Comparison of ENCODE assay signal across 9 cellular contexts in the genomic region with DNA sequence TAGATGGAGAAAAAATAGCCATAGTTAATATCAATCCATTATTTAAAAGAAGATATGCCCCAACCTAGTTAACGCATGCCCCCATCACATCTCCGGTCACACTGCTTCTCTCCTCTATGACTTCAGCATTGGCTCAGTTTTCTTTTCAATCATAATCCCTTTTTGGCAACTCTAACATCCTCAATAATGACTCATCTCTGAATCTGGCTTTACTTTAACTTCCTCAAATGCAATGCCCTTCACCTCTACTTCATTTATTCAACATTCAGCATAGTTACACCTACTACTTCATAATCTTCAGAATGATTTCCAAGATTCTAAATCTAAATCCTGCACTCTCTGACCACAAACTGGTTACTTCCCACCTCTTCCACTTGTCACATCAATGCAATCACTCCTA.
DNase-seq lines count a peak whose midpoint lies in the region; ATAC-seq and TF ChIP-seq lines count a peak whose summit lies in the region.
"Had no signal": no experiment of that assay in that cellular context is flagged by ENCODE, and none has a peak within 500 bp of the region (broad histone marks: within the 10 kb centered on the region; RNA-seq: fewer than 3 reads in every experiment).

No MANE protein-coding gene starts in this region.

- no peak for TF ChIP-seq EP300 in SK-N-SH (IDR thresholded peaks at IDR 0.05; ENCODE audit: borderline replicate concordance in 1 of 2, low read depth in 1 of 2, low read length in 1 of 2)

- CTCF ChIA-PET in SK-N-SH (lab: Yijun Ruan, JAX) = no interaction called here
- CTCF ChIA-PET in CD8-positive, alpha-beta T cell (lab: Charles Lee) = no interaction called here

- ATAC-seq in GM19467 (IDR thresholded peaks at IDR 0.05; ENCODE audit: unreplicated experiment) = peak; percentile 99
- peak; percentile 99 for ATAC-seq in HG03095 (IDR thresholded peaks at IDR 0.05; ENCODE audit: unreplicated experiment)
- ATAC-seq in CD8-positive, alpha-beta T cell = no peak

- no peak overlapping the region for H3K4me3 ChIP-seq in SK-N-SH (ENCODE audit: low read depth in 2 of 2, low read length in 1 of 2)
- no peak overlapping the region for H3K4me3 ChIP-seq in vagina
- H3K4me3 ChIP-seq in CD8-positive, alpha-beta T cell (ENCODE audit: low read depth, low read length) = no peak overlapping the region

- DNase-seq in ELR (ENCODE audit: low read depth) (peak; percentile 16), SK-N-SH (no peak), vagina (ENCODE audit: extremely low spot score in 2 of 2) (no peak), NCI-H2107 (lab: John Stamatoyannopoulos, UW) (no peak), kidney glomerular epithelial cell (lab: John Stamatoyannopoulos, UW) (no peak)
- no peak for DNase-seq in CD8-positive, alpha-beta T cell
- DNase-seq: BE2C had no signal

- TF ChIP-seq RAD21 in SK-N-SH (IDR thresholded peaks at IDR 0.05; ENCODE audit: low read length) = no peak

- no peaks in the 10 kb centered on the region for H4K20me1 ChIP-seq in SK-N-SH (ENCODE audit: insufficient read depth)

- no peaks in the 10 kb centered on the region for H3K27me3 ChIP-seq in SK-N-SH (ENCODE audit: insufficient read depth)
- H3K27me3 ChIP-seq in vagina = no peaks in the 10 kb centered on the region
- no peaks in the 10 kb centered on the region for H3K27me3 ChIP-seq in CD8-positive, alpha-beta T cell (ENCODE audit: insufficient read depth, low read length)
- H3K27me3 ChIP-seq: BE2C had no signal

- no peaks in the 10 kb centered on the region for H3K36me3 Mint-ChIP-seq in CD8-positive, alpha-beta T cell

- H3K9me3 Mint-ChIP-seq in CD8-positive, alpha-beta T cell = peaks cover 1% of the 10 kb centered on the region

- no peak overlapping the region for H3K27ac Mint-ChIP-seq in CD8-positive, alpha-beta T cell

- no peaks in the 10 kb centered on the region for H3K9me3 ChIP-seq in SK-N-SH
- no peaks in the 10 kb centered on the region for H3K9me3 ChIP-seq in vagina
- H3K9me3 ChIP-seq in CD8-positive, alpha-beta T cell (ENCODE audit: low read length) = no peaks in the 10 kb centered on the region
- H3K9me3 ChIP-seq: BE2C had no signal

- H3K36me3 ChIP-seq in SK-N-SH (replicated peaks in 1 of 2; ENCODE audit: control insufficient read depth in 1 of 2, insufficient read depth in 2 of 2, low read length in 1 of 2) (no peaks in the 10 kb centered on the region), vagina (no peaks in the 10 kb centered on the region)
- H3K36me3 ChIP-seq in CD8-positive, alpha-beta T cell (ENCODE audit: insufficient read depth, low read length) = no peaks in the 10 kb centered on the region
- H3K36me3 ChIP-seq: BE2C had no signal

- intact Hi-C loops in vagina (cut with DNase I) = no loop called here
- intact Hi-C loops in CD8-positive, alpha-beta T cell (cut with DNase I, micrococcal nuclease) = no loop called here

- TF ChIP-seq CTCF in SK-N-SH (IDR thresholded peaks at IDR 0.05) (no peak), vagina (IDR thresholded peaks at IDR 0.05) (no peak)
- no peak for TF ChIP-seq CTCF in CD8-positive, alpha-beta T cell (IDR thresholded peaks at IDR 0.05)

- POLR2A ChIA-PET in SK-N-SH (lab: Yijun Ruan, JAX) = no interaction called here
- POLR2A ChIA-PET in CD8-positive, alpha-beta T cell (lab: Charles Lee) = no interaction called here

- H3K79me2 ChIP-seq in SK-N-SH (ENCODE audit: insufficient read depth) = no peaks in the 10 kb centered on the region

- H3K9ac ChIP-seq in SK-N-SH = no peak overlapping the region

- H3K4me1 Mint-ChIP-seq in CD8-positive, alpha-beta T cell (ENCODE audit: low read depth) = no peaks in the 10 kb centered on the region

- H3K9me2 ChIP-seq in SK-N-SH = no peaks in the 10 kb centered on the region

- 78% methylated on average over 2 of the region's 2 CpGs for WGBS in SK-N-SH (ENCODE audit: low lambda C conversion rate)

- H3K27me3 Mint-ChIP-seq in CD8-positive, alpha-beta T cell (ENCODE audit: low read depth) = no peaks in the 10 kb centered on the region

- H3F3A ChIP-seq in SK-N-SH (replicated peaks; ENCODE audit: insufficient read depth) = no peaks in the 10 kb centered on the region

- H3K4me2 ChIP-seq in SK-N-SH = no peak overlapping the region

- no peak overlapping the region for H3K27ac ChIP-seq in SK-N-SH (ENCODE audit: low read depth in 2 of 2, low read length in 1 of 2)
- H3K27ac ChIP-seq in vagina = no peak overlapping the region
- H3K27ac ChIP-seq in CD8-positive, alpha-beta T cell (ENCODE audit: low read depth, low read length) = no peak overlapping the region

- H2AFZ ChIP-seq in SK-N-SH (ENCODE audit: low read depth) = no peak overlapping the region

- H3K4me1 ChIP-seq in SK-N-SH (ENCODE audit: control insufficient read depth in 1 of 2, insufficient read depth in 2 of 2, low read depth in 1 of 2, low read length in 1 of 2) = no peaks in the 10 kb centered on the region; a peak in 1 of 4 replicates
- H3K4me1 ChIP-seq in vagina = no peaks in the 10 kb centered on the region
- no peaks in the 10 kb centered on the region for H3K4me1 ChIP-seq in CD8-positive, alpha-beta T cell (ENCODE audit: insufficient read depth, low read length)
- H3K4me1 ChIP-seq: BE2C had no signal

- H3K4me3 Mint-ChIP-seq in CD8-positive, alpha-beta T cell = no peak overlapping the region

- TF ChIP-seq POLR2A in vagina (IDR thresholded peaks at IDR 0.05) = no peak

TF ChIP-seq in SK-N-SH, 30 proteins besides CTCF, POLR2A, EP300 and RAD21:
- TF ChIP-seq CHD2 (IDR thresholded peaks at IDR 0.05; ENCODE audit: low read length, partially characterized antibody) (no peak), RFX5 (IDR thresholded peaks at IDR 0.05; ENCODE audit: low read length) (no peak), SIN3A (IDR thresholded peaks at IDR 0.05; ENCODE audit: borderline replicate concordance, low read depth, low read length) (no peak), ELF1 (IDR thresholded peaks at IDR 0.05) (no peak), NFIC (IDR thresholded peaks at IDR 0.05; ENCODE audit: borderline replicate concordance) (0 out of 2 replicates have a peak, but pooled peaks have one; percentile 19), GABPA (IDR thresholded peaks at IDR 0.05; ENCODE audit: low read depth) (no peak), EZH2phosphoT487 (IDR thresholded peaks at IDR 0.05; ENCODE audit: borderline replicate concordance, low read depth) (no peak), TEAD4 (IDR thresholded peaks at IDR 0.05; ENCODE audit: borderline replicate concordance, insufficient read depth) (no peak), FOSL2 (IDR thresholded peaks at IDR 0.05; ENCODE audit: borderline replicate concordance, low read depth) (peak; percentile 15; the same call in 1 of the 2 replicates)
- TF ChIP-seq, protein P1, sequence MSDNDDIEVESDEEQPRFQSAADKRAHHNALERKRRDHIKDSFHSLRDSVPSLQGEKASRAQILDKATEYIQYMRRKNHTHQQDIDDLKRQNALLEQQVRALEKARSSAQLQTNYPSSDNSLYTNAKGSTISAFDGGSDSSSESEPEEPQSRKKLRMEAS (IDR thresholded peaks at IDR 0.05; ENCODE audit: low read depth) = no peak
- TF ChIP-seq, protein P2, sequence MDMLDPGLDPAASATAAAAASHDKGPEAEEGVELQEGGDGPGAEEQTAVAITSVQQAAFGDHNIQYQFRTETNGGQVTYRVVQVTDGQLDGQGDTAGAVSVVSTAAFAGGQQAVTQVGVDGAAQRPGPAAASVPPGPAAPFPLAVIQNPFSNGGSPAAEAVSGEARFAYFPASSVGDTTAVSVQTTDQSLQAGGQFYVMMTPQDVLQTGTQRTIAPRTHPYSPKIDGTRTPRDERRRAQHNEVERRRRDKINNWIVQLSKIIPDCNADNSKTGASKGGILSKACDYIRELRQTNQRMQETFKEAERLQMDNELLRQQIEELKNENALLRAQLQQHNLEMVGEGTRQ (IDR thresholded peaks at IDR 0.05; ENCODE audit: borderline replicate concordance, low read depth, low read length) = no peak
- TF ChIP-seq, protein P3, sequence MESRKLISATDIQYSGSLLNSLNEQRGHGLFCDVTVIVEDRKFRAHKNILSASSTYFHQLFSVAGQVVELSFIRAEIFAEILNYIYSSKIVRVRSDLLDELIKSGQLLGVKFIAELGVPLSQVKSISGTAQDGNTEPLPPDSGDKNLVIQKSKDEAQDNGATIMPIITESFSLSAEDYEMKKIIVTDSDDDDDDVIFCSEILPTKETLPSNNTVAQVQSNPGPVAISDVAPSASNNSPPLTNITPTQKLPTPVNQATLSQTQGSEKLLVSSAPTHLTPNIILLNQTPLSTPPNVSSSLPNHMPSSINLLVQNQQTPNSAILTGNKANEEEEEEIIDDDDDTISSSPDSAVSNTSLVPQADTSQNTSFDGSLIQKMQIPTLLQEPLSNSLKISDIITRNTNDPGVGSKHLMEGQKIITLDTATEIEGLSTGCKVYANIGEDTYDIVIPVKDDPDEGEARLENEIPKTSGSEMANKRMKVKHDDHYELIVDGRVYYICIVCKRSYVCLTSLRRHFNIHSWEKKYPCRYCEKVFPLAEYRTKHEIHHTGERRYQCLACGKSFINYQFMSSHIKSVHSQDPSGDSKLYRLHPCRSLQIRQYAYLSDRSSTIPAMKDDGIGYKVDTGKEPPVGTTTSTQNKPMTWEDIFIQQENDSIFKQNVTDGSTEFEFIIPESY (IDR thresholded peaks at IDR 0.05; ENCODE audit: borderline replicate concordance, low read depth) = no peak
- TF ChIP-seq, protein P4, sequence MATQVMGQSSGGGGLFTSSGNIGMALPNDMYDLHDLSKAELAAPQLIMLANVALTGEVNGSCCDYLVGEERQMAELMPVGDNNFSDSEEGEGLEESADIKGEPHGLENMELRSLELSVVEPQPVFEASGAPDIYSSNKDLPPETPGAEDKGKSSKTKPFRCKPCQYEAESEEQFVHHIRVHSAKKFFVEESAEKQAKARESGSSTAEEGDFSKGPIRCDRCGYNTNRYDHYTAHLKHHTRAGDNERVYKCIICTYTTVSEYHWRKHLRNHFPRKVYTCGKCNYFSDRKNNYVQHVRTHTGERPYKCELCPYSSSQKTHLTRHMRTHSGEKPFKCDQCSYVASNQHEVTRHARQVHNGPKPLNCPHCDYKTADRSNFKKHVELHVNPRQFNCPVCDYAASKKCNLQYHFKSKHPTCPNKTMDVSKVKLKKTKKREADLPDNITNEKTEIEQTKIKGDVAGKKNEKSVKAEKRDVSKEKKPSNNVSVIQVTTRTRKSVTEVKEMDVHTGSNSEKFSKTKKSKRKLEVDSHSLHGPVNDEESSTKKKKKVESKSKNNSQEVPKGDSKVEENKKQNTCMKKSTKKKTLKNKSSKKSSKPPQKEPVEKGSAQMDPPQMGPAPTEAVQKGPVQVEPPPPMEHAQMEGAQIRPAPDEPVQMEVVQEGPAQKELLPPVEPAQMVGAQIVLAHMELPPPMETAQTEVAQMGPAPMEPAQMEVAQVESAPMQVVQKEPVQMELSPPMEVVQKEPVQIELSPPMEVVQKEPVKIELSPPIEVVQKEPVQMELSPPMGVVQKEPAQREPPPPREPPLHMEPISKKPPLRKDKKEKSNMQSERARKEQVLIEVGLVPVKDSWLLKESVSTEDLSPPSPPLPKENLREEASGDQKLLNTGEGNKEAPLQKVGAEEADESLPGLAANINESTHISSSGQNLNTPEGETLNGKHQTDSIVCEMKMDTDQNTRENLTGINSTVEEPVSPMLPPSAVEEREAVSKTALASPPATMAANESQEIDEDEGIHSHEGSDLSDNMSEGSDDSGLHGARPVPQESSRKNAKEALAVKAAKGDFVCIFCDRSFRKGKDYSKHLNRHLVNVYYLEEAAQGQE (IDR thresholded peaks at IDR 0.05; ENCODE audit: low read depth, low read length) = no peak
